In the genomic region with DNA sequence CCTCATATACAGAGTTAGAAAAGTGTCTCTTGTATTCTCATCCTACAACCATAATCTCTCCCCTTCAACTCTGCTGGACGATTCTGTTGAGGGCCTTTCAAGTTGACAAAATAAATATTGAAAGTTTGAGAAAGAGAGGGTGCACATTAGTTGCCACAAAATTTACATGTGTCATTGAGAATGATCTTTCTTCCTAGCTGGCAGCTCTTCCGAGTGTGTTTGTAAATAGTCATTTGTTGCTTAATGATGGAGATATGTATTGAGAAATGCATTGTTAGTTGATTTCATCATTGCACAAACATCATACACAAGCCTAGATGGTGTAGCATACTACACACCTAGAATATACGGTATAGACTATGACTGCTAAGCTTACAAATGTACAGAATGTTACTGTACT, we compare ENCODE assay signal across 15 cellular contexts.
A peak's percentile ranks its signal among the peaks of the same experiment; 100 is the strongest.
DNase-seq lines count a peak whose midpoint lies in the region; ATAC-seq lines count a peak whose summit lies in the region.
"Had no signal": no experiment of that assay in that cellular context is flagged by ENCODE, and none has a peak within 500 bp of the region (broad histone marks: within the 10 kb centered on the region; RNA-seq: fewer than 3 reads in every experiment).

No MANE protein-coding gene starts in this region.

- DNase-seq in memory B cell (ENCODE audit: low spot score in 2 of 2) = no peak
- no peak for DNase-seq in HCEC 1CT
- DNase-seq in NCI-H524 treated with DMSO at 0.1 percent for 48 hours (lab: John Stamatoyannopoulos, UW) = no peak
- DNase-seq: activated B cell treated with CpG ODN at 0.5 μM for 24 hours; activated naive CD4-positive, alpha-beta T cell treated with anti-CD3 and anti-CD28 coated beads, Interleukin-2, amount 10 ng/mL, durations not matched to agents 7 days and 5 days; lower lobe of right lung; natural killer cell; NCI-H446; stimulated activated CD8-positive, alpha-beta memory T cell treated with anti-CD3 and anti-CD28 coated beads, Interleukin-4, amount 100 ng/mL, for 48 hours had no signal

- H3K9me3 Mint-ChIP-seq in memory B cell = no peaks in the 10 kb centered on the region
- H3K9me3 Mint-ChIP-seq: activated B cell treated with CpG ODN at 0.5 μM for 24 hours; activated naive CD4-positive, alpha-beta T cell treated with anti-CD3 and anti-CD28 coated beads, Interleukin-2, amount 10 ng/mL, durations not matched to agents 7 days and 5 days had no signal

- H3K36me3 Mint-ChIP-seq in memory B cell = no peaks in the 10 kb centered on the region
- H3K36me3 Mint-ChIP-seq: activated naive CD4-positive, alpha-beta T cell treated with anti-CD3 and anti-CD28 coated beads, Interleukin-2, amount 10 ng/mL, durations not matched to agents 7 days and 5 days; natural killer cell had no signal

- ATAC-seq in GM18907 (IDR thresholded peaks at IDR 0.05; ENCODE audit: unreplicated experiment) (peak; percentile 88), GM21529 (IDR thresholded peaks at IDR 0.05; ENCODE audit: unreplicated experiment) (peak; percentile 77), HG03354 (IDR thresholded peaks at IDR 0.05; ENCODE audit: poor library complexity, severe bottlenecking, unreplicated experiment) (peak; percentile 81), memory B cell (ENCODE audit: low read depth) (no peak), HG03196 (IDR thresholded peaks at IDR 0.05; ENCODE audit: unreplicated experiment) (no peak)
- ATAC-seq: HCT116, natural killer cell, Panc1 had no signal

- H3K4me3 Mint-ChIP-seq in memory B cell = no peak overlapping the region
- H3K4me3 Mint-ChIP-seq: activated B cell treated with CpG ODN at 0.5 μM for 24 hours; activated naive CD4-positive, alpha-beta T cell treated with anti-CD3 and anti-CD28 coated beads, Interleukin-2, amount 10 ng/mL, durations not matched to agents 7 days and 5 days; natural killer cell had no signal

- peaks cover 7% of the 10 kb centered on the region for H3K4me1 Mint-ChIP-seq in memory B cell
- H3K4me1 Mint-ChIP-seq: activated naive CD4-positive, alpha-beta T cell treated with anti-CD3 and anti-CD28 coated beads, Interleukin-2, amount 10 ng/mL, durations not matched to agents 7 days and 5 days; natural killer cell had no signal

- H3K27ac Mint-ChIP-seq in memory B cell = peak overlapping the region; percentile 69
- H3K27ac Mint-ChIP-seq: activated B cell treated with CpG ODN at 0.5 μM for 24 hours; activated naive CD4-positive, alpha-beta T cell treated with anti-CD3 and anti-CD28 coated beads, Interleukin-2, amount 10 ng/mL, durations not matched to agents 7 days and 5 days; natural killer cell had no signal

- H3K27me3 Mint-ChIP-seq in memory B cell = no peaks in the 10 kb centered on the region
- H3K27me3 Mint-ChIP-seq: activated B cell treated with CpG ODN at 0.5 μM for 24 hours; activated naive CD4-positive, alpha-beta T cell treated with anti-CD3 and anti-CD28 coated beads, Interleukin-2, amount 10 ng/mL, durations not matched to agents 7 days and 5 days had no signal

Comparison
In these comparisons a context has a peak if more than half of its experiments do, and no peak if none do; other contexts are left out.
1. ATAC-seq: peak in GM18907 (single experiment), GM21529 (single experiment) and HG03354 (single experiment); none in memory B cell (single experiment) and HG03196 (single experiment).